1 cellular context compared by ENCODE assay signal in the genomic region with DNA sequence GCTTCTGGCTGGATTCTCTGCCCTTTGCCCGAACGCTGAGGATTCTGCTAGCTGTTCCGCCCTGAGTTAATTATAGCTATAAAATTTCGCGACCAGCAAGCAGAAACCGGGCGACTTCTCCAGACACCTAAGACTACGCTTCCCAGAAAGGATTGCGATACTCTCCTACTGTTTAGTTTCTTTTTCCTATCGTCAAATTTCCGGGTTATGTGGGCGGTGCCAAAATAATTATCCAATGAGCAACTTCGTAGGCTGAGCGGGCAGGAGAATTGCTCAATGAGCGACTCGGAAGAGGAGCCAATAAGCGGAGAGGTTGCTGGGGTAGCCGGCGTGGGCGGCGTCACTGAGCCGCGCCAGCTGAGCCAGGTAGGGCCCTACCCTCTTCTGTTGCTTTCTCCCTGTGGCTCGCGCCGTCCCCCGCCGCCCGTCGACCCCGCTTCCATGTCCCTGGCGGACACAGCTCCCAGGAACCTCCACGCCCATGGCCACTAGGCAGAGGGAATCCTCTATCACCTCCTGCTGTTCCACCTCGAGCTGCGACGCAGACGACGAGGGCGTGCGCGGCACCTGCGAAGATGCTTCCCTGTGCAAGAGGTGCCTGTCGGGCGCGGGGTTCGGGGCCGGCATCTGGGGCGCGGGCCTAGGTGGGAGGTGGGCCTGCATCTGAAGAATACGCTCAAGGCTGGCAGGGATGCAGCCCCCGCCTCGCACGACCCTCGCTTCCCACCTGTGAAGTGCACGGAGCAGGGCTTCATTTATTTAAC.
TF ChIP-seq lines count a peak whose summit lies in the region.

A gene (plus strand): TSS at position 340 of the 764 bp plus-strand sequence. CDS start 142 bp downstream, at position 482.

TF ChIP-seq in HepG2, 621 proteins besides CTCF, POLR2A, EP300 and RAD21 (continued from another document and continues in another):
- TF ChIP-seq, protein P1, sequence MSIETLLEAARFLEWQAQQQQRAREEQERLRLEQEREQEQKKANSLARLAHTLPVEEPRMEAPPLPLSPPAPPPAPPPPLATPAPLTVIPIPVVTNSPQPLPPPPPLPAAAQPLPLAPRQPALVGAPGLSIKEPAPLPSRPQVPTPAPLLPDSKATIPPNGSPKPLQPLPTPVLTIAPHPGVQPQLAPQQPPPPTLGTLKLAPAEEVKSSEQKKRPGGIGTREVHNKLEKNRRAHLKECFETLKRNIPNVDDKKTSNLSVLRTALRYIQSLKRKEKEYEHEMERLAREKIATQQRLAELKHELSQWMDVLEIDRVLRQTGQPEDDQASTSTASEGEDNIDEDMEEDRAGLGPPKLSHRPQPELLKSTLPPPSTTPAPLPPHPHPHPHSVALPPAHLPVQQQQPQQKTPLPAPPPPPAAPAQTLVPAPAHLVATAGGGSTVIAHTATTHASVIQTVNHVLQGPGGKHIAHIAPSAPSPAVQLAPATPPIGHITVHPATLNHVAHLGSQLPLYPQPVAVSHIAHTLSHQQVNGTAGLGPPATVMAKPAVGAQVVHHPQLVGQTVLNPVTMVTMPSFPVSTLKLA (IDR thresholded peaks at IDR 0.05): peak; percentile 25; the same call in 1 of the 2 replicates
- no peak for TF ChIP-seq CBX2 (IDR thresholded peaks at IDR 0.05; ENCODE audit: low read depth, low read length)
- no peak for TF ChIP-seq CBX2 (CRISPR knock-in tag; IDR thresholded peaks at IDR 0.05; ENCODE audit: low read depth)
- TF ChIP-seq, protein P2, sequence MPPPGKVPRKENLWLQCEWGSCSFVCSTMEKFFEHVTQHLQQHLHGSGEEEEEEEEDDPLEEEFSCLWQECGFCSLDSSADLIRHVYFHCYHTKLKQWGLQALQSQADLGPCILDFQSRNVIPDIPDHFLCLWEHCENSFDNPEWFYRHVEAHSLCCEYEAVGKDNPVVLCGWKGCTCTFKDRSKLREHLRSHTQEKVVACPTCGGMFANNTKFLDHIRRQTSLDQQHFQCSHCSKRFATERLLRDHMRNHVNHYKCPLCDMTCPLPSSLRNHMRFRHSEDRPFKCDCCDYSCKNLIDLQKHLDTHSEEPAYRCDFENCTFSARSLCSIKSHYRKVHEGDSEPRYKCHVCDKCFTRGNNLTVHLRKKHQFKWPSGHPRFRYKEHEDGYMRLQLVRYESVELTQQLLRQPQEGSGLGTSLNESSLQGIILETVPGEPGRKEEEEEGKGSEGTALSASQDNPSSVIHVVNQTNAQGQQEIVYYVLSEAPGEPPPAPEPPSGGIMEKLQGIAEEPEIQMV (CRISPR knock-in tag; IDR thresholded peaks at IDR 0.05; ENCODE audit: low read depth): peak; percentile 67; the same call in 1 of the 2 replicates
- peak; percentile 75; the same call in 1 of the 2 replicates for TF ChIP-seq ZNF205 (CRISPR knock-in tag; IDR thresholded peaks at IDR 0.05)
- TF ChIP-seq FOXC1 (CRISPR knock-in tag; IDR thresholded peaks at IDR 0.05; ENCODE audit: borderline replicate concordance): no peak
- TF ChIP-seq MEF2D (CRISPR knock-in tag; IDR thresholded peaks at IDR 0.05): peak; percentile 11; the same call in 1 of the 2 replicates
- TF ChIP-seq, protein P3, sequence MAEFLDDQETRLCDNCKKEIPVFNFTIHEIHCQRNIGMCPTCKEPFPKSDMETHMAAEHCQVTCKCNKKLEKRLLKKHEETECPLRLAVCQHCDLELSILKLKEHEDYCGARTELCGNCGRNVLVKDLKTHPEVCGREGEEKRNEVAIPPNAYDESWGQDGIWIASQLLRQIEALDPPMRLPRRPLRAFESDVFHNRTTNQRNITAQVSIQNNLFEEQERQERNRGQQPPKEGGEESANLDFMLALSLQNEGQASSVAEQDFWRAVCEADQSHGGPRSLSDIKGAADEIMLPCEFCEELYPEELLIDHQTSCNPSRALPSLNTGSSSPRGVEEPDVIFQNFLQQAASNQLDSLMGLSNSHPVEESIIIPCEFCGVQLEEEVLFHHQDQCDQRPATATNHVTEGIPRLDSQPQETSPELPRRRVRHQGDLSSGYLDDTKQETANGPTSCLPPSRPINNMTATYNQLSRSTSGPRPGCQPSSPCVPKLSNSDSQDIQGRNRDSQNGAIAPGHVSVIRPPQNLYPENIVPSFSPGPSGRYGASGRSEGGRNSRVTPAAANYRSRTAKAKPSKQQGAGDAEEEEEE (CRISPR knock-in tag; IDR thresholded peaks at IDR 0.05; ENCODE audit: borderline replicate concordance): 0 out of 2 replicates have a peak, but pooled peaks have one; percentile 19
- TF ChIP-seq ATAD3A (CRISPR knock-in tag; IDR thresholded peaks at IDR 0.05): no peak
- TF ChIP-seq, protein P4, sequence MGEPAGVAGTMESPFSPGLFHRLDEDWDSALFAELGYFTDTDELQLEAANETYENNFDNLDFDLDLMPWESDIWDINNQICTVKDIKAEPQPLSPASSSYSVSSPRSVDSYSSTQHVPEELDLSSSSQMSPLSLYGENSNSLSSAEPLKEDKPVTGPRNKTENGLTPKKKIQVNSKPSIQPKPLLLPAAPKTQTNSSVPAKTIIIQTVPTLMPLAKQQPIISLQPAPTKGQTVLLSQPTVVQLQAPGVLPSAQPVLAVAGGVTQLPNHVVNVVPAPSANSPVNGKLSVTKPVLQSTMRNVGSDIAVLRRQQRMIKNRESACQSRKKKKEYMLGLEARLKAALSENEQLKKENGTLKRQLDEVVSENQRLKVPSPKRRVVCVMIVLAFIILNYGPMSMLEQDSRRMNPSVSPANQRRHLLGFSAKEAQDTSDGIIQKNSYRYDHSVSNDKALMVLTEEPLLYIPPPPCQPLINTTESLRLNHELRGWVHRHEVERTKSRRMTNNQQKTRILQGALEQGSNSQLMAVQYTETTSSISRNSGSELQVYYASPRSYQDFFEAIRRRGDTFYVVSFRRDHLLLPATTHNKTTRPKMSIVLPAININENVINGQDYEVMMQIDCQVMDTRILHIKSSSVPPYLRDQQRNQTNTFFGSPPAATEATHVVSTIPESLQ (CRISPR knock-in tag; conservative IDR thresholded peaks at IDR 0.05): no peak
- no peak for TF ChIP-seq BCL6 (CRISPR knock-in tag; IDR thresholded peaks at IDR 0.05)
- TF ChIP-seq POLR2AphosphoS5 (IDR thresholded peaks at IDR 0.05; ENCODE audit: low read depth, low read length): peak; percentile 71
- TF ChIP-seq, protein P5, sequence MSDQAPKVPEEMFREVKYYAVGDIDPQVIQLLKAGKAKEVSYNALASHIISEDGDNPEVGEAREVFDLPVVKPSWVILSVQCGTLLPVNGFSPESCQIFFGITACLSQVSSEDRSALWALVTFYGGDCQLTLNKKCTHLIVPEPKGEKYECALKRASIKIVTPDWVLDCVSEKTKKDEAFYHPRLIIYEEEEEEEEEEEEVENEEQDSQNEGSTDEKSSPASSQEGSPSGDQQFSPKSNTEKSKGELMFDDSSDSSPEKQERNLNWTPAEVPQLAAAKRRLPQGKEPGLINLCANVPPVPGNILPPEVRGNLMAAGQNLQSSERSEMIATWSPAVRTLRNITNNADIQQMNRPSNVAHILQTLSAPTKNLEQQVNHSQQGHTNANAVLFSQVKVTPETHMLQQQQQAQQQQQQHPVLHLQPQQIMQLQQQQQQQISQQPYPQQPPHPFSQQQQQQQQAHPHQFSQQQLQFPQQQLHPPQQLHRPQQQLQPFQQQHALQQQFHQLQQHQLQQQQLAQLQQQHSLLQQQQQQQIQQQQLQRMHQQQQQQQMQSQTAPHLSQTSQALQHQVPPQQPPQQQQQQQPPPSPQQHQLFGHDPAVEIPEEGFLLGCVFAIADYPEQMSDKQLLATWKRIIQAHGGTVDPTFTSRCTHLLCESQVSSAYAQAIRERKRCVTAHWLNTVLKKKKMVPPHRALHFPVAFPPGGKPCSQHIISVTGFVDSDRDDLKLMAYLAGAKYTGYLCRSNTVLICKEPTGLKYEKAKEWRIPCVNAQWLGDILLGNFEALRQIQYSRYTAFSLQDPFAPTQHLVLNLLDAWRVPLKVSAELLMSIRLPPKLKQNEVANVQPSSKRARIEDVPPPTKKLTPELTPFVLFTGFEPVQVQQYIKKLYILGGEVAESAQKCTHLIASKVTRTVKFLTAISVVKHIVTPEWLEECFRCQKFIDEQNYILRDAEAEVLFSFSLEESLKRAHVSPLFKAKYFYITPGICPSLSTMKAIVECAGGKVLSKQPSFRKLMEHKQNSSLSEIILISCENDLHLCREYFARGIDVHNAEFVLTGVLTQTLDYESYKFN (CRISPR knock-in tag; conservative IDR thresholded peaks at IDR 0.05): peak; percentile 24; the same call in 1 of the 2 replicates
- TF ChIP-seq ZNF143 (CRISPR knock-in tag; IDR thresholded peaks at IDR 0.05): peak; percentile 91
- no peak for TF ChIP-seq ZNF614 (CRISPR knock-in tag; IDR thresholded peaks at IDR 0.05; ENCODE audit: borderline replicate concordance)
- TF ChIP-seq ZNF367 (CRISPR knock-in tag; IDR thresholded peaks at IDR 0.05; ENCODE audit: borderline replicate concordance): no peak
- TF ChIP-seq ZNF550 (CRISPR knock-in tag; IDR thresholded peaks at IDR 0.05; ENCODE audit: borderline replicate concordance): no peak
- no peak for TF ChIP-seq RAD51 (IDR thresholded peaks at IDR 0.05; ENCODE audit: borderline replicate concordance)
- 0 out of 2 replicates have a peak, but pooled peaks have one; percentile 30 for TF ChIP-seq ZSCAN29 (CRISPR knock-in tag; conservative IDR thresholded peaks at IDR 0.05)
- no peak; the same call in 1 of the 2 replicates for TF ChIP-seq ZMYM2 (CRISPR knock-in tag; IDR thresholded peaks at IDR 0.05)
- TF ChIP-seq, protein P6, sequence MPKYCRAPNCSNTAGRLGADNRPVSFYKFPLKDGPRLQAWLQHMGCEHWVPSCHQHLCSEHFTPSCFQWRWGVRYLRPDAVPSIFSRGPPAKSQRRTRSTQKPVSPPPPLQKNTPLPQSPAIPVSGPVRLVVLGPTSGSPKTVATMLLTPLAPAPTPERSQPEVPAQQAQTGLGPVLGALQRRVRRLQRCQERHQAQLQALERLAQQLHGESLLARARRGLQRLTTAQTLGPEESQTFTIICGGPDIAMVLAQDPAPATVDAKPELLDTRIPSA (CRISPR knock-in tag; IDR thresholded peaks at IDR 0.05; ENCODE audit: borderline replicate concordance): no peak
- TF ChIP-seq, protein P7, sequence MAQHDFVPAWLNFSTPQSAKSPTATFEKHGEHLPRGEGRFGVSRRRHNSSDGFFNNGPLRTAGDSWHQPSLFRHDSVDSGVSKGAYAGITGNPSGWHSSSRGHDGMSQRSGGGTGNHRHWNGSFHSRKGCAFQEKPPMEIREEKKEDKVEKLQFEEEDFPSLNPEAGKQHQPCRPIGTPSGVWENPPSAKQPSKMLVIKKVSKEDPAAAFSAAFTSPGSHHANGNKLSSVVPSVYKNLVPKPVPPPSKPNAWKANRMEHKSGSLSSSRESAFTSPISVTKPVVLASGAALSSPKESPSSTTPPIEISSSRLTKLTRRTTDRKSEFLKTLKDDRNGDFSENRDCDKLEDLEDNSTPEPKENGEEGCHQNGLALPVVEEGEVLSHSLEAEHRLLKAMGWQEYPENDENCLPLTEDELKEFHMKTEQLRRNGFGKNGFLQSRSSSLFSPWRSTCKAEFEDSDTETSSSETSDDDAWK (CRISPR knock-in tag; IDR thresholded peaks at IDR 0.05): no peak
- TF ChIP-seq ZNF446 (CRISPR knock-in tag; IDR thresholded peaks at IDR 0.05): no peak; the same call in 1 of the 2 replicates
- no peak for TF ChIP-seq TEAD2 (CRISPR knock-in tag; IDR thresholded peaks at IDR 0.05)
- TF ChIP-seq SOX6 (IDR thresholded peaks at IDR 0.05): no peak
- TF ChIP-seq SOX6 (CRISPR knock-in tag; IDR thresholded peaks at IDR 0.05): 0 out of 2 replicates have a peak, but pooled peaks have one; percentile 24
- TF ChIP-seq, protein P8, sequence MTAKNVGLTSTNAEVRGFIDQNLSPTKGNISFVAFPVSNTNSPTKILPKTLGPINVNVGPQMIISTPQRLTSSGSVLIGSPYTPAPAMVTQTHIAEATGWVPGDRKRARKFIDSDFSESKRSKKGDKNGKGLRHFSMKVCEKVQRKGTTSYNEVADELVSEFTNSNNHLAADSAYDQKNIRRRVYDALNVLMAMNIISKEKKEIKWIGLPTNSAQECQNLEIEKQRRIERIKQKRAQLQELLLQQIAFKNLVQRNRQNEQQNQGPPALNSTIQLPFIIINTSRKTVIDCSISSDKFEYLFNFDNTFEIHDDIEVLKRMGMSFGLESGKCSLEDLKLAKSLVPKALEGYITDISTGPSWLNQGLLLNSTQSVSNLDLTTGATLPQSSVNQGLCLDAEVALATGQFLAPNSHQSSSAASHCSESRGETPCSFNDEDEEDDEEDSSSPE (CRISPR knock-in tag; IDR thresholded peaks at IDR 0.05): peak; percentile 86
- no peak for TF ChIP-seq STAT5B (CRISPR knock-in tag; IDR thresholded peaks at IDR 0.05)
- TF ChIP-seq ZFP62 (CRISPR knock-in tag; IDR thresholded peaks at IDR 0.05): no peak
- TF ChIP-seq, protein P9, sequence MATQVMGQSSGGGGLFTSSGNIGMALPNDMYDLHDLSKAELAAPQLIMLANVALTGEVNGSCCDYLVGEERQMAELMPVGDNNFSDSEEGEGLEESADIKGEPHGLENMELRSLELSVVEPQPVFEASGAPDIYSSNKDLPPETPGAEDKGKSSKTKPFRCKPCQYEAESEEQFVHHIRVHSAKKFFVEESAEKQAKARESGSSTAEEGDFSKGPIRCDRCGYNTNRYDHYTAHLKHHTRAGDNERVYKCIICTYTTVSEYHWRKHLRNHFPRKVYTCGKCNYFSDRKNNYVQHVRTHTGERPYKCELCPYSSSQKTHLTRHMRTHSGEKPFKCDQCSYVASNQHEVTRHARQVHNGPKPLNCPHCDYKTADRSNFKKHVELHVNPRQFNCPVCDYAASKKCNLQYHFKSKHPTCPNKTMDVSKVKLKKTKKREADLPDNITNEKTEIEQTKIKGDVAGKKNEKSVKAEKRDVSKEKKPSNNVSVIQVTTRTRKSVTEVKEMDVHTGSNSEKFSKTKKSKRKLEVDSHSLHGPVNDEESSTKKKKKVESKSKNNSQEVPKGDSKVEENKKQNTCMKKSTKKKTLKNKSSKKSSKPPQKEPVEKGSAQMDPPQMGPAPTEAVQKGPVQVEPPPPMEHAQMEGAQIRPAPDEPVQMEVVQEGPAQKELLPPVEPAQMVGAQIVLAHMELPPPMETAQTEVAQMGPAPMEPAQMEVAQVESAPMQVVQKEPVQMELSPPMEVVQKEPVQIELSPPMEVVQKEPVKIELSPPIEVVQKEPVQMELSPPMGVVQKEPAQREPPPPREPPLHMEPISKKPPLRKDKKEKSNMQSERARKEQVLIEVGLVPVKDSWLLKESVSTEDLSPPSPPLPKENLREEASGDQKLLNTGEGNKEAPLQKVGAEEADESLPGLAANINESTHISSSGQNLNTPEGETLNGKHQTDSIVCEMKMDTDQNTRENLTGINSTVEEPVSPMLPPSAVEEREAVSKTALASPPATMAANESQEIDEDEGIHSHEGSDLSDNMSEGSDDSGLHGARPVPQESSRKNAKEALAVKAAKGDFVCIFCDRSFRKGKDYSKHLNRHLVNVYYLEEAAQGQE (IDR thresholded peaks at IDR 0.05; ENCODE audit: borderline replicate concordance in 1 of 2, low read depth in 1 of 2, low read length in 2 of 2): no peak
- TF ChIP-seq HNRNPL (IDR thresholded peaks at IDR 0.05; ENCODE audit: low read depth, low read length): no peak
- TF ChIP-seq JDP2 (CRISPR knock-in tag; IDR thresholded peaks at IDR 0.05; ENCODE audit: borderline replicate concordance): no peak; the same call in 1 of the 2 replicates
- peak; percentile 65 for TF ChIP-seq AGO2 (optimal IDR thresholded peaks at IDR 0.05; ENCODE audit: low read depth, low read length)
- no peak for TF ChIP-seq ZKSCAN8 (CRISPR knock-in tag; IDR thresholded peaks at IDR 0.05; ENCODE audit: borderline replicate concordance)
- TF ChIP-seq ZNF296 (CRISPR knock-in tag; conservative IDR thresholded peaks at IDR 0.05): no peak
- TF ChIP-seq FOXO1 (CRISPR knock-in tag; IDR thresholded peaks at IDR 0.05): peak; percentile 40
- TF ChIP-seq, protein P10, sequence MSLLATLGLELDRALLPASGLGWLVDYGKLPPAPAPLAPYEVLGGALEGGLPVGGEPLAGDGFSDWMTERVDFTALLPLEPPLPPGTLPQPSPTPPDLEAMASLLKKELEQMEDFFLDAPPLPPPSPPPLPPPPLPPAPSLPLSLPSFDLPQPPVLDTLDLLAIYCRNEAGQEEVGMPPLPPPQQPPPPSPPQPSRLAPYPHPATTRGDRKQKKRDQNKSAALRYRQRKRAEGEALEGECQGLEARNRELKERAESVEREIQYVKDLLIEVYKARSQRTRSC (CRISPR knock-in tag; IDR thresholded peaks at IDR 0.05; ENCODE audit: low read depth): no peak
- peak; percentile 81; the same call in 1 of the 2 replicates for TF ChIP-seq KDM2A (CRISPR knock-in tag; IDR thresholded peaks at IDR 0.05; ENCODE audit: borderline replicate concordance, low read depth)
